Comparison of ENCODE assay signal across 2 cellular contexts in genomic region chr16:58456193-58456592, GRCh38.
TF ChIP-seq lines count a peak whose summit lies in the region.

No MANE protein-coding gene starts in this region.

TF ChIP-seq in K562, 482 proteins besides CTCF, POLR2A, EP300 and RAD21:
- TF ChIP-seq ZNF23 (CRISPR knock-in tag; IDR thresholded peaks at IDR 0.05) (no peak), CEBPB (tag; IDR thresholded peaks at IDR 0.05) (peak; percentile 60), CBFA2T2 (conservative IDR thresholded peaks at IDR 0.05) (peak; percentile 47; the same call in 1 of the 2 replicates), CBFA2T3 (IDR thresholded peaks at IDR 0.05) (peak; percentile 73), ZNF507 (tag; conservative IDR thresholded peaks at IDR 0.05) (no peak), NCOR1 (IDR thresholded peaks at IDR 0.05) (peak; percentile 35; the same call in 1 of the 2 replicates), TCF3 (CRISPR knock-in tag; IDR thresholded peaks at IDR 0.05) (peak; percentile 43; the same call in 1 of the 2 replicates), TEAD4 (IDR thresholded peaks at IDR 0.05; ENCODE audit: low read length) (0 out of 2 replicates have a peak, but pooled peaks have one; percentile 8), TEAD4 (CRISPR knock-in tag; IDR thresholded peaks at IDR 0.05; ENCODE audit: borderline replicate concordance) (no peak), RFX5 (IDR thresholded peaks at IDR 0.05; ENCODE audit: low read depth, low read length) (no peak)
TF ChIP-seq in K562: peak in this region for 6.

TF ChIP-seq in liver, 16 proteins besides CTCF, POLR2A, EP300 and RAD21:
- TF ChIP-seq GABPA (IDR thresholded peaks at IDR 0.05 in 1 of 2, conservative IDR thresholded peaks at IDR 0.05 in 1 of 2) (no peak), SP1 (IDR thresholded peaks at IDR 0.05) (peak; percentile 20), ATF3 (IDR thresholded peaks at IDR 0.05) (no peak), NR2F2 (IDR thresholded peaks at IDR 0.05) (peak; percentile 98)
TF ChIP-seq in liver: peak in this region for 2.
